In genomic region chr14:35777550-35777949, GRCh38 we compare ENCODE assay signal across 4 cellular contexts.
TF ChIP-seq lines count a peak whose summit lies in the region.

No MANE protein-coding gene starts in this region.

TF ChIP-seq in HEK293, 187 proteins besides CTCF, POLR2A, EP300 and RAD21:
- TF ChIP-seq ZNF121 (tag by site-specific recombination; IDR thresholded peaks at IDR 0.05): peak; percentile 64

TF ChIP-seq in WTC11, 78 proteins besides CTCF, POLR2A, EP300 and RAD21:
- peak; percentile 9; the same call in 1 of the 2 replicates for TF ChIP-seq ZNF121 (CRISPR knock-in tag; IDR thresholded peaks at IDR 0.05)

TF ChIP-seq in K562, 482 proteins besides CTCF, POLR2A, EP300 and RAD21:
- peak; percentile 36; the same call in 1 of the 2 replicates for TF ChIP-seq ZNF121 (CRISPR knock-in tag; conservative IDR thresholded peaks at IDR 0.05)

TF ChIP-seq in HepG2, 621 proteins besides CTCF, POLR2A, EP300 and RAD21:
- TF ChIP-seq ZNF121 (CRISPR knock-in tag; IDR thresholded peaks at IDR 0.05): peak; percentile 90
